8 cellular contexts compared by ENCODE assay signal in genomic region chr9:69122086-69122390, GRCh38. TPM values are rescaled to one million over a fixed set of nuclear protein-coding genes. Genes with fewer than 3 reads are reported as not detected.
A peak's percentile ranks its signal among the peaks of the same experiment; 100 is the strongest.
DNase-seq lines count a peak whose midpoint lies in the region; ATAC-seq and TF ChIP-seq lines count a peak whose summit lies in the region.

No MANE protein-coding gene starts in this region.

- ATAC-seq in GM21360 (IDR thresholded peaks at IDR 0.05; ENCODE audit: unreplicated experiment) (peak; percentile 50), SK-N-SH treated with all-trans-retinoic acid at 6 μM for 48 hours (peak; percentile 88), HG03139 (IDR thresholded peaks at IDR 0.05; ENCODE audit: unreplicated experiment) (no peak)

- H3K27me3 ChIP-seq in Caco-2 (replicated peaks; ENCODE audit: control insufficient read depth, insufficient read depth, low read length) = no peaks in the 10 kb centered on the region

- H3K27ac Mint-ChIP-seq in Caco-2 (ENCODE audit: unreplicated experiment) (peak overlapping the region; percentile 39), progenitor cell of endocrine pancreas (peak overlapping the region; percentile 99)

- CTCF ChIA-PET in Caco-2 (lab: Charles Lee) = interaction anchor here (1.4 kb wide), 1 partner anchor 71 kb away, joined by 4 read pairs; no protein-coding TSS in a partner anchor

- H3K9me3 ChIP-seq in Caco-2 = no peaks in the 10 kb centered on the region

- H3K4me1 ChIP-seq in Caco-2 = no peaks in the 10 kb centered on the region

- H3K36me3 Mint-ChIP-seq in Caco-2 (ENCODE audit: insufficient read depth, unreplicated experiment) (peaks cover 6% of the 10 kb centered on the region), progenitor cell of endocrine pancreas (ENCODE audit: insufficient read depth) (peaks cover 1% of the 10 kb centered on the region)

- H3K27me3 Mint-ChIP-seq in Caco-2 (ENCODE audit: insufficient read depth, unreplicated experiment) (no peaks in the 10 kb centered on the region), progenitor cell of endocrine pancreas (no peaks in the 10 kb centered on the region)

- H3K9me3 Mint-ChIP-seq in Caco-2 (ENCODE audit: unreplicated experiment) (no peaks in the 10 kb centered on the region), progenitor cell of endocrine pancreas (ENCODE audit: low read depth) (no peaks in the 10 kb centered on the region)

- BruUV-seq in Caco-2 (replicated peaks; lab: Mats Ljungman, UMichigan) = no TSS peak

- H3K4me3 ChIP-seq in Caco-2 (ENCODE audit: low read depth, low read length) = peak overlapping the region; percentile 55
- peak overlapping the region; percentile 63 for H3K4me3 ChIP-seq in astrocyte of the cerebellum (ENCODE audit: low read depth, low read length)

- in situ Hi-C loops in astrocyte of the cerebellum (cut with HindIII; ENCODE audit: low sequenced_read_pairs) = no loop called here

- H3K4me1 Mint-ChIP-seq in Caco-2 (ENCODE audit: low read depth, unreplicated experiment) (no peaks in the 10 kb centered on the region), progenitor cell of endocrine pancreas (ENCODE audit: low read depth) (peaks cover 17% of the 10 kb centered on the region)

- DNase-seq in Caco-2 = peak; percentile 3 to 29
- peak in 67 of 76 experiments; percentile 5 to 71 (median 54) for DNase-seq in HUDEP-2 (lab: John Stamatoyannopoulos, UW; ENCODE audit: unreplicated experiment in 76 of 76)
- DNase-seq in astrocyte of the cerebellum (ENCODE audit: low read depth) = peak; percentile 12
- DNase-seq in hepatic stellate cell (ENCODE audit: low spot score) = peak; percentile 80
- peak; percentile 39 for DNase-seq in progenitor cell of endocrine pancreas (ENCODE audit: low spot score, unreplicated experiment)

- TF ChIP-seq CTCF in Caco-2 (IDR thresholded peaks at IDR 0.05; ENCODE audit: insufficient read depth in 1 of 2, low read depth in 1 of 2, low read length in 1 of 2, severe bottlenecking in 1 of 2, unreplicated experiment in 1 of 2) = no peak
- TF ChIP-seq CTCF in astrocyte of the cerebellum (IDR thresholded peaks at IDR 0.05; ENCODE audit: low read depth, low read length, missing control alignments) = no peak
- TF ChIP-seq CTCF in progenitor cell of endocrine pancreas (IDR thresholded peaks at IDR 0.05; ENCODE audit: unreplicated experiment) = no peak

- intact Hi-C loops in Caco-2 (cut with micrococcal nuclease; ENCODE audit: unreplicated experiment) = loop anchor here (5.0 kb wide), 2 partner anchors 70 kb away; no protein-coding TSS in a partner anchor

- no peaks in the 10 kb centered on the region for H3K36me3 ChIP-seq in Caco-2 (ENCODE audit: control insufficient read depth, insufficient read depth, low read length)

- POLR2A ChIA-PET in Caco-2 (lab: Charles Lee) = interaction anchor here (0.5 kb wide), 1 partner anchor 1290 kb away, joined by 6 read pairs; no protein-coding TSS in a partner anchor

- peak overlapping the region; percentile 85 for H3K4me3 Mint-ChIP-seq in Caco-2 (ENCODE audit: unreplicated experiment)
- peak overlapping the region; percentile 91 for H3K4me3 Mint-ChIP-seq in progenitor cell of endocrine pancreas (ENCODE audit: low read depth)

TF ChIP-seq in SK-N-SH treated with all-trans-retinoic acid at 6 μM for 48 hours, 23 proteins besides CTCF, POLR2A, EP300 and RAD21:
- TF ChIP-seq ARNTL (CRISPR knock-in tag; IDR thresholded peaks at IDR 0.05; ENCODE audit: borderline replicate concordance, low read depth) (no peak), ZC3H10 (CRISPR knock-in tag; IDR thresholded peaks at IDR 0.05) (no peak), ZNF70 (CRISPR knock-in tag; IDR thresholded peaks at IDR 0.05) (no peak), OSR1 (CRISPR knock-in tag; IDR thresholded peaks at IDR 0.05) (no peak), GLIS3 (CRISPR knock-in tag; IDR thresholded peaks at IDR 0.05) (no peak), CSDC2 (CRISPR knock-in tag; IDR thresholded peaks at IDR 0.05) (no peak), ESRRG (CRISPR knock-in tag; IDR thresholded peaks at IDR 0.05) (no peak), PATZ1 (CRISPR knock-in tag; IDR thresholded peaks at IDR 0.05; ENCODE audit: borderline replicate concordance) (no peak), RARB (CRISPR knock-in tag; IDR thresholded peaks at IDR 0.05) (no peak), PPARA (CRISPR knock-in tag; IDR thresholded peaks at IDR 0.05; ENCODE audit: borderline replicate concordance) (no peak), TOX (CRISPR knock-in tag; IDR thresholded peaks at IDR 0.05; ENCODE audit: borderline replicate concordance) (no peak), CREB5 (CRISPR knock-in tag; IDR thresholded peaks at IDR 0.05; ENCODE audit: low read depth) (no peak), CSRNP3 (CRISPR knock-in tag; IDR thresholded peaks at IDR 0.05) (no peak), SNAI2 (CRISPR knock-in tag; IDR thresholded peaks at IDR 0.05) (no peak), TCF4 (CRISPR knock-in tag; IDR thresholded peaks at IDR 0.05; ENCODE audit: borderline replicate concordance) (no peak)

RNA-seq across cellular contexts. Expression of gene TJP2, which starts 52.0 kb away (rescaled TPM):
- total RNA-seq in Caco-2 (2022) = 35.8 and 36.7 TPM in 2 replicates
- total RNA-seq in progenitor cell of endocrine pancreas = 234 and 254 TPM in 2 replicates

Comparison
In these comparisons a context has a peak if more than half of its experiments do, and no peak if none do; other contexts are left out.
1. DNase-seq: peak in every context shown above with its lines; median percentile 80 in hepatic stellate cell; 54 in HUDEP-2; 39 in progenitor cell of endocrine pancreas; 16 in Caco-2; 12 in astrocyte of the cerebellum.